In genomic region chr2:28717339-28717758, GRCh38 we compare ENCODE assay signal across 8 cellular contexts. TPM values are rescaled to one million over a fixed set of nuclear protein-coding genes. Genes with fewer than 3 reads are reported as not detected.
DNase-seq lines count a peak whose midpoint lies in the region; ATAC-seq and TF ChIP-seq lines count a peak whose summit lies in the region.

No MANE protein-coding gene starts in this region.

- H3K36me3 Mint-ChIP-seq in immature natural killer cell = no peaks in the 10 kb centered on the region

- H3K27ac ChIP-seq in dorsolateral prefrontal cortex = peak overlapping the region in 43 of 59 donors; percentile 2 to 87 (median 65)

- H3K4me3 ChIP-seq in dorsolateral prefrontal cortex = no peak overlapping the region

- no peaks in the 10 kb centered on the region for H3K9me3 Mint-ChIP-seq in immature natural killer cell

- TF ChIP-seq CTCF in dorsolateral prefrontal cortex (IDR thresholded peaks at IDR 0.05 in 54 of 56, conservative IDR thresholded peaks at IDR 0.05 in 2 of 56; ENCODE audit: low read depth in 1 of 56, partially characterized antibody in 56 of 56) = no peak

- no peaks in the 10 kb centered on the region for H3K27me3 ChIP-seq in dorsolateral prefrontal cortex

- H3K4me3 Mint-ChIP-seq in immature natural killer cell = no peak overlapping the region

- H3K4me1 Mint-ChIP-seq in immature natural killer cell = no peaks in the 10 kb centered on the region

- ATAC-seq in HG03378 (IDR thresholded peaks at IDR 0.05; ENCODE audit: unreplicated experiment) (no peak), GM21360 (IDR thresholded peaks at IDR 0.05; ENCODE audit: unreplicated experiment) (no peak), GM19455 (IDR thresholded peaks at IDR 0.05; ENCODE audit: unreplicated experiment) (no peak)

- intact Hi-C loops in dorsolateral prefrontal cortex (cut with DNase I) = no loop called here

- peaks cover 0 to 5% (median 2%) of the 10 kb centered on the region in 3 donors for H3K27me3 Mint-ChIP-seq in immature natural killer cell (ENCODE audit: low read depth in 3 of 3)

- DNase-seq in COLO829 (ENCODE audit: low spot score) (peak; percentile 83), NOMO-1 (lab: John Stamatoyannopoulos, UW; ENCODE audit: unreplicated experiment in 2 of 2) (peak; percentile 92 to 94), dorsolateral prefrontal cortex (peak in 4 of 10 donors; percentile 3 to 46 (median 42)), mucosa of gallbladder (ENCODE audit: low spot score) (peak; percentile 28), immature natural killer cell (no peak)

- H3K27ac Mint-ChIP-seq in immature natural killer cell = peak overlapping the region in 1 of 6 donors; percentile 35

RNA-seq across cellular contexts. Expression of gene PPP1CB, which starts 34.3 kb away (rescaled TPM):
- 100 to 1,000 TPM; 152 to 296 (median 223) TPM for total RNA-seq in dorsolateral prefrontal cortex
- total RNA-seq in mucosa of gallbladder = 395 TPM
- polyA plus RNA-seq in immature natural killer cell = 100 to 1,000 TPM in 1 of 3 donors, 10 to 100 TPM in 2; 62.1 to 104 (median 72.3) TPM

Comparison
In these comparisons a context has a peak if more than half of its experiments do, and no peak if none do; other contexts are left out.
1. DNase-seq: peak in COLO829 (single experiment), NOMO-1 (2 of 2) and mucosa of gallbladder (single experiment); none in immature natural killer cell (0 of 3).